Comparison of ENCODE assay signal across 1 cellular context in genomic region chr12:121713257-121714155, GRCh38.
TF ChIP-seq lines count a peak whose summit lies in the region.

No MANE protein-coding gene starts in this region.

TF ChIP-seq in HCT116, 20 proteins besides CTCF, POLR2A, EP300 and RAD21 (continued from another document):
- TF ChIP-seq ZBTB33 (IDR thresholded peaks at IDR 0.05; ENCODE audit: extremely low read depth, insufficient replicate concordance, low read length), result no peak
- TF ChIP-seq POLR2AphosphoS5 (IDR thresholded peaks at IDR 0.05; ENCODE audit: low read depth, low read length), result no peak
- no peak for TF ChIP-seq EZH2 (IDR thresholded peaks at IDR 0.05)
- TF ChIP-seq ZFX (IDR thresholded peaks at IDR 0.05), result no peak
- no peak for TF ChIP-seq MAX (IDR thresholded peaks at IDR 0.05)
- TF ChIP-seq ELF1 (IDR thresholded peaks at IDR 0.05; ENCODE audit: borderline replicate concordance, low read depth), result no peak
- no peak for TF ChIP-seq SIN3A (IDR thresholded peaks at IDR 0.05; ENCODE audit: low read depth)
- no peak for TF ChIP-seq SP1 (IDR thresholded peaks at IDR 0.05; ENCODE audit: low read depth)
- no peak for TF ChIP-seq YY1 (IDR thresholded peaks at IDR 0.05; ENCODE audit: extremely low read depth, insufficient replicate concordance, low read depth, low read length)
- no peak for TF ChIP-seq ZNF274 (IDR thresholded peaks at IDR 0.05; ENCODE audit: low read depth, low read length)
- TF ChIP-seq TCF7L2 (IDR thresholded peaks at IDR 0.05; ENCODE audit: borderline replicate concordance, extremely low read depth, insufficient read depth, insufficient read length), result no peak
- no peak for TF ChIP-seq EGR1 (IDR thresholded peaks at IDR 0.05; ENCODE audit: low read depth)
- TF ChIP-seq FOSL1 (IDR thresholded peaks at IDR 0.05; ENCODE audit: low read depth), result no peak
- no peak for TF ChIP-seq EZH2phosphoT487 (IDR thresholded peaks at IDR 0.05; ENCODE audit: borderline replicate concordance)
- no peak for TF ChIP-seq ATF3 (IDR thresholded peaks at IDR 0.05)
- TF ChIP-seq JUND (IDR thresholded peaks at IDR 0.05), result no peak
- TF ChIP-seq SRF (IDR thresholded peaks at IDR 0.05; ENCODE audit: low read depth), result no peak
- TF ChIP-seq CBX3 (IDR thresholded peaks at IDR 0.05; ENCODE audit: low read depth), result no peak
